In the genomic region with DNA sequence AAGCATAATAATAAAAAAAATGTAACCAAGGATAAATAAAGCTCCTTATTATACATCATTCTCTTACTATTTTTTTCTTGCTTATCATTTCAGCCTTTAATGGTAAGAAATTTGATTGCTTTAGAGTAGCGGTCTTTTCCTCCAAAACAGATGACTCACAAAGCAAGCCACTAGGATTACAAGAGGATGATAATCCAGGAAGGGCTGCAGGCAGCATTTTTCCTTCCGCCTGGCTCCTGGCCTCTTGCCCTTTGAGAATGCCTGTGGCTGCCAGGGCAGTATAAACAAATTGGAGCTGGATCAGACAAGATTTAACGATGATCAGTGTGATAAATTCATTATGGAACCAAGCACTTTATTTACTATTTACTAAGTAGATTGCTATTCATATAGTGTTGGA, we compare ENCODE assay signal across 13 cellular contexts. TPM values are rescaled to one million over a fixed set of nuclear protein-coding genes. Genes with fewer than 3 reads are reported as not detected.
DNase-seq lines count a peak whose midpoint lies in the region; ATAC-seq and TF ChIP-seq lines count a peak whose summit lies in the region.
"Had no signal": no experiment of that assay in that cellular context is flagged by ENCODE, and none has a peak within 500 bp of the region (broad histone marks: within the 10 kb centered on the region; RNA-seq: fewer than 3 reads in every experiment).

No MANE protein-coding gene starts in this region.

- no peaks in the 10 kb centered on the region for H3K36me3 ChIP-seq in osteoblast (ENCODE audit: insufficient read depth, low read length)
- H3K36me3 ChIP-seq: heart left ventricle had no signal

- no peaks in the 10 kb centered on the region for H3K27me3 ChIP-seq in osteoblast (ENCODE audit: insufficient read depth, low read length)
- H3K27me3 ChIP-seq: heart left ventricle had no signal

- H3K79me2 ChIP-seq in osteoblast (ENCODE audit: insufficient read depth, low read length) = no peaks in the 10 kb centered on the region

- no peaks in the 10 kb centered on the region for H3K9me3 Mint-ChIP-seq in endothelial cell (ENCODE audit: unreplicated experiment)

- DNase-seq in EL (peak; percentile 90), RKO (ENCODE audit: low spot score) (peak; percentile 19), endothelial cell (ENCODE audit: low spot score) (peak; percentile 15), non-pigmented ciliary epithelial cell (ENCODE audit: low read depth) (peak; percentile 55), iPS-NIHi11 (ENCODE audit: low spot score) (no peak), Right ventricle myocardium superior (no peak), osteoblast (ENCODE audit: insufficient read length, low spot score, missing footprints) (no peak)
- DNase-seq in stimulated activated naive CD4-positive, alpha-beta T cell treated with Interleukin-2 at 50 U/mL for 16 hours (lab: John Stamatoyannopoulos, UW) = no peak
- DNase-seq: activated T-cell treated with anti-CD3 and anti-CD28 coated beads, Interleukin-2, amount 50 U/mL, for 1 hour; CD4-positive, alpha-beta memory T cell; heart left ventricle; NK-92 treated with Interleukin-12 subunit alpha and Interleukin-12 subunit beta, amount 100 ng/mL, for 24 hours had no signal

- H3K4me1 ChIP-seq in osteoblast (ENCODE audit: insufficient read depth, low read length) = peaks cover 6% of the 10 kb centered on the region
- H3K4me1 ChIP-seq: heart left ventricle had no signal

- TF ChIP-seq CTCF in endothelial cell (IDR thresholded peaks at IDR 0.05; ENCODE audit: unreplicated experiment) = no peak
- no peak for TF ChIP-seq CTCF in osteoblast (IDR thresholded peaks at IDR 0.05; ENCODE audit: extremely low read depth, low read depth, low read length)

- no peaks in the 10 kb centered on the region for H4K20me1 ChIP-seq in osteoblast (ENCODE audit: insufficient read depth, low read length)

- H3K4me3 Mint-ChIP-seq in endothelial cell (ENCODE audit: unreplicated experiment) = no peak overlapping the region
- H3K4me3 Mint-ChIP-seq: CD4-positive, alpha-beta memory T cell had no signal

- ATAC-seq in Right ventricle myocardium superior (ENCODE audit: poor library complexity) = no peak
- ATAC-seq: heart left ventricle, right cardiac atrium had no signal

- no peaks in the 10 kb centered on the region for H3K36me3 Mint-ChIP-seq in endothelial cell (ENCODE audit: low read depth, unreplicated experiment)
- H3K36me3 Mint-ChIP-seq: CD4-positive, alpha-beta memory T cell had no signal

- peaks cover 1% of the 10 kb centered on the region for H3K27me3 Mint-ChIP-seq in endothelial cell (ENCODE audit: unreplicated experiment)

- H3K27ac ChIP-seq in osteoblast (ENCODE audit: low read depth, low read length) = no peak overlapping the region
- H3K27ac ChIP-seq: heart left ventricle had no signal

- H3K4me2 ChIP-seq in osteoblast (ENCODE audit: insufficient read depth, low read length) = no peak overlapping the region

- intact Hi-C loops in Right ventricle myocardium superior (cut with DNase I) = no loop called here

- no peak overlapping the region for H2AFZ ChIP-seq in osteoblast (ENCODE audit: low read length)

- H3K9me3 ChIP-seq in osteoblast (ENCODE audit: low read depth, low read length) = no peaks in the 10 kb centered on the region
- H3K9me3 ChIP-seq: heart left ventricle had no signal

- H3K4me1 Mint-ChIP-seq in endothelial cell (ENCODE audit: unreplicated experiment) = no peaks in the 10 kb centered on the region
- H3K4me1 Mint-ChIP-seq: CD4-positive, alpha-beta memory T cell had no signal

- H3K27ac Mint-ChIP-seq in endothelial cell (ENCODE audit: unreplicated experiment) = no peak overlapping the region

- no peak overlapping the region for H3K4me3 ChIP-seq in osteoblast (ENCODE audit: insufficient read depth, low read length)
- H3K4me3 ChIP-seq: heart left ventricle had no signal

RNA-seq across cellular contexts. Expression of gene FBXL4, which starts 9.7 kb away (rescaled TPM):
- total RNA-seq in endothelial cell (ENCODE audit: unreplicated experiment) (15.3 TPM), Right ventricle myocardium superior (17.3 TPM), osteoblast (18.8 and 21.8 TPM in 2 replicates)

Comparison
In these comparisons a context has a peak if more than half of its experiments do, and no peak if none do; other contexts are left out.
1. DNase-seq: peak in EL (single experiment), RKO (single experiment), endothelial cell (single experiment) and non-pigmented ciliary epithelial cell (single experiment); none in iPS-NIHi11 (single experiment), Right ventricle myocardium superior (single experiment), osteoblast (single experiment) and stimulated activated naive CD4-positive, alpha-beta T cell treated with Interleukin-2 at 50 U/mL for 16 hours (single experiment).